In genomic region chr3:141379250-141379872, GRCh38 we compare ENCODE assay signal across 1 cellular context.
TF ChIP-seq lines count a peak whose summit lies in the region.

No MANE protein-coding gene starts in this region.

TF ChIP-seq in GM23338, 12 proteins besides CTCF, POLR2A, EP300 and RAD21 (continued from another document):
- TF ChIP-seq REST (IDR thresholded peaks at IDR 0.05; ENCODE audit: unreplicated experiment) (no peak), ZNF114 (CRISPR knock-in tag; IDR thresholded peaks at IDR 0.05) (no peak), STAT1 (IDR thresholded peaks at IDR 0.05; ENCODE audit: unreplicated experiment) (no peak), EZH2phosphoT487 (IDR thresholded peaks at IDR 0.05; ENCODE audit: unreplicated experiment) (no peak), JUNB (IDR thresholded peaks at IDR 0.05; ENCODE audit: unreplicated experiment) (no peak), ETS1 (IDR thresholded peaks at IDR 0.05) (no peak), EZH2 (IDR thresholded peaks at IDR 0.05; ENCODE audit: low read depth, unreplicated experiment) (no peak)
